Comparison of ENCODE assay signal across 24 cellular contexts in the genomic region with DNA sequence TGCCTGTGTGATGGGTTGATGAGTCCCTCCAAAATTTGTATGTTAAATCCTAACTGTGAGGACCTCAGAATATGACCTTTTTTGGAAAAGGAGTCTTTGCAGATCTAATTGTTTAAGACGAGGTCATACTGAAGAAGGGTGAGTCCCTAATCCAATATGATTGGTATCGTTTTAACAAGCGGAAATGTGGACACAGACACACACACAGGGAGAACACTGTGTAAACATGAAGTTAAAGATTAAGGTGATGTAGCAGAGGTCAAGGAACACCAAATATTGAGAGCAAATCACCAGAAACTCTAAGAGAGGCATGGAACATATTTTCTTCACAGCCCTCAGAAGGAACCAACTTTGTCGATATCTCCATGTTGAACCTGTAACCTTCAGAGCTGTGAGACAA.
DNase-seq lines count a peak whose midpoint lies in the region; ATAC-seq, FAIRE-seq and TF ChIP-seq lines count a peak whose summit lies in the region.
"Had no signal": no experiment of that assay in that cellular context is flagged by ENCODE, and none has a peak within 500 bp of the region (broad histone marks: within the 10 kb centered on the region; RNA-seq: fewer than 3 reads in every experiment).

No MANE protein-coding gene starts in this region.

- TF ChIP-seq EP300 in A549 (IDR thresholded peaks at IDR 0.05): 0 out of 5 replicates have a peak, but pooled peaks of 1 of the 2 experiments have one; percentile 33
- no peak for TF ChIP-seq EP300 in H1 (IDR thresholded peaks at IDR 0.05; ENCODE audit: borderline replicate concordance in 1 of 2, low read depth in 2 of 2, low read length in 2 of 2)

- H4K5ac ChIP-seq in H1 (ENCODE audit: insufficient read length, low read depth, low read length): no peak overlapping the region

- DNase-seq in A549 (ENCODE audit: low read depth in 1 of 2, low spot score in 1 of 2) (peak in 1 of 2 experiments; percentile 77), LNCaP clone FGC (ENCODE audit: low read depth) (peak; percentile 77), H1 (ENCODE audit: low read depth in 1 of 2, low spot score in 2 of 2) (no peak), COLO829 (ENCODE audit: low spot score) (no peak), hippocampal formation (lab: John Stamatoyannopoulos, UW) (no peak)
- DNase-seq: 8988T; AML-193; CD4-positive, alpha-beta T cell; CD8-positive, alpha-beta T cell; COR-L47; DMS 273 treated with DMSO at 0.1 percent for 48 hours; DMS153; DMS53; DMS79; DND-41; EL; GDM1 had no signal

- no peak overlapping the region for H3K18ac ChIP-seq in H1 (ENCODE audit: extremely low read depth, low read length)

- H3K27me3 ChIP-seq in SU-DHL-6 (ENCODE audit: low read length) (no peaks in the 10 kb centered on the region), H1 (replicated peaks in 1 of 4; ENCODE audit: control insufficient read depth in 3 of 4, extremely low read depth in 1 of 4, insufficient read depth in 3 of 4, low read length in 3 of 4) (no peaks in the 10 kb centered on the region)
- H3K27me3 ChIP-seq: BLaER1 treated with 17β-estradiol and CSF1 and Interleukin-3, amounts not matched to agents 10 nM and 100 nM had no signal

- no peak overlapping the region for H3K9ac ChIP-seq in SU-DHL-6 (ENCODE audit: low read length)
- no peak overlapping the region for H3K9ac ChIP-seq in H1 (replicated peaks in 1 of 4; ENCODE audit: extremely low read depth in 1 of 4, low read depth in 3 of 4, low read length in 3 of 4)
- H3K9ac ChIP-seq: BLaER1 treated with 17β-estradiol and CSF1 and Interleukin-3, amounts not matched to agents 10 nM and 100 nM had no signal

- H3K4me2 ChIP-seq in A549 (peak overlapping the region; percentile 85), SU-DHL-6 (ENCODE audit: low read depth, low read length, poor library complexity, severe bottlenecking) (no peak overlapping the region), H1 (ENCODE audit: insufficient read depth in 1 of 2, low read depth in 2 of 2, low read length in 2 of 2) (no peak overlapping the region)
- H3K4me2 ChIP-seq: BLaER1 treated with 17β-estradiol and CSF1 and Interleukin-3, amounts not matched to agents 10 nM and 100 nM had no signal

- no peaks in the 10 kb centered on the region for H3K9me2 ChIP-seq in SU-DHL-6 (replicated peaks; ENCODE audit: insufficient read depth, low read length)

- WGBS in A549 (ENCODE audit: missing lambda C conversion rate): 4% methylated on average over 4 of the region's 4 CpGs
- 85% methylated on average over 4 of the region's 4 CpGs; no CpG with 5 or more reads in 1 of the 2 experiments for WGBS in H1 (ENCODE audit: extremely low coverage in 1 of 2, insufficient coverage in 1 of 2, insufficient read length in 1 of 2, insufficient replicate concordance in 2 of 2, low coverage in 1 of 2, low lambda C conversion rate in 2 of 2, missing lambda C conversion rate in 1 of 2), 2 experiments

- H4K20me1 ChIP-seq in SU-DHL-6 (ENCODE audit: low read depth, low read length): no peaks in the 10 kb centered on the region
- no peaks in the 10 kb centered on the region for H4K20me1 ChIP-seq in H1 (replicated peaks in 1 of 2; ENCODE audit: control insufficient read depth in 1 of 2, insufficient read depth in 2 of 2, low read length in 2 of 2)
- H4K20me1 ChIP-seq: BLaER1 treated with 17β-estradiol and CSF1 and Interleukin-3, amounts not matched to agents 10 nM and 100 nM had no signal

- H3K27ac ChIP-seq in A549 (peak overlapping the region; percentile 55 to 63; a peak in 5 of 6 replicates), SU-DHL-6 (ENCODE audit: low read depth, low read length) (no peak overlapping the region), H1 (ENCODE audit: low read depth, low read length) (no peak overlapping the region)
- H3K27ac ChIP-seq: BLaER1 treated with 17β-estradiol and CSF1 and Interleukin-3, amounts not matched to agents 10 nM and 100 nM; C4-2B had no signal

- H2AK5ac ChIP-seq in H1 (ENCODE audit: low read depth, low read length): no peak overlapping the region

- TF ChIP-seq POLR2A in A549 (IDR thresholded peaks at IDR 0.05; ENCODE audit: low read length) (no peak), H1 (IDR thresholded peaks at IDR 0.05; ENCODE audit: control extremely low read depth in 1 of 2, low read depth in 2 of 2, low read length in 2 of 2) (no peak)

- FAIRE-seq in A549 (lab: Jason Lieb, UNC) (peak; percentile 63), H1 (lab: Jason Lieb, UNC) (no peak)
- FAIRE-seq: A204.1, GM12891 had no signal

- no peak overlapping the region for H4K91ac ChIP-seq in H1 (replicated peaks; ENCODE audit: insufficient read length, low read length)

- H3K9me3 ChIP-seq in A549 (no peaks in the 10 kb centered on the region), SU-DHL-6 (ENCODE audit: insufficient read depth, low read length) (no peaks in the 10 kb centered on the region), H1 (ENCODE audit: insufficient read depth in 2 of 2, low read depth in 1 of 2, low read length in 1 of 2) (no peaks in the 10 kb centered on the region)
- H3K9me3 ChIP-seq: BLaER1 treated with 17β-estradiol and CSF1 and Interleukin-3, amounts not matched to agents 10 nM and 100 nM had no signal

- peaks cover 25% of the 10 kb centered on the region for H3K4me1 ChIP-seq in A549
- no peaks in the 10 kb centered on the region for H3K4me1 ChIP-seq in H1 (replicated peaks in 1 of 4; ENCODE audit: control insufficient read depth in 3 of 4, insufficient read depth in 4 of 4, low read length in 3 of 4)
- H3K4me1 ChIP-seq: BLaER1 treated with 17β-estradiol and CSF1 and Interleukin-3, amounts not matched to agents 10 nM and 100 nM had no signal

- H2BK15ac ChIP-seq in H1 (ENCODE audit: low read length): no peak overlapping the region

- no peak for TF ChIP-seq CTCF in A549 (IDR thresholded peaks at IDR 0.05)
- no peak for TF ChIP-seq CTCF in LNCaP clone FGC (IDR thresholded peaks at IDR 0.05; ENCODE audit: control insufficient read depth, extremely low read depth, insufficient read depth)
- TF ChIP-seq CTCF in SU-DHL-6 (IDR thresholded peaks at IDR 0.05; ENCODE audit: insufficient read depth, low read length, poor library complexity, severe bottlenecking): no peak
- no peak for TF ChIP-seq CTCF in H1 (IDR thresholded peaks at IDR 0.05; ENCODE audit: control extremely low read depth in 1 of 3, insufficient read depth in 1 of 3, low read depth in 1 of 3, low read length in 3 of 3)

- ATAC-seq in A549 (peak; percentile 62 to 95), GM18867 (IDR thresholded peaks at IDR 0.05; ENCODE audit: unreplicated experiment) (no peak), HG03280 (IDR thresholded peaks at IDR 0.05; ENCODE audit: unreplicated experiment) (no peak)
- ATAC-seq: CD8-positive, alpha-beta T cell had no signal

- H3K4me3 ChIP-seq in A549 (peak overlapping the region; percentile 17; the same call in 2 of the 3 replicates), LNCaP clone FGC (ENCODE audit: low read depth, low read length) (no peak overlapping the region), SU-DHL-6 (ENCODE audit: insufficient read depth, low read length, poor library complexity, severe bottlenecking) (no peak overlapping the region), H1 (ENCODE audit: extremely low read depth in 1 of 4, insufficient read depth in 2 of 4, low read depth in 3 of 4, low read length in 4 of 4) (no peak overlapping the region)
- H3K4me3 ChIP-seq: BLaER1 treated with 17β-estradiol and CSF1 and Interleukin-3, amounts not matched to agents 10 nM and 100 nM had no signal

- no peak overlapping the region for H3K23ac ChIP-seq in H1 (ENCODE audit: insufficient read length)

- H3F3A ChIP-seq in SU-DHL-6 (ENCODE audit: insufficient read depth): no peaks in the 10 kb centered on the region

- H3K79me2 ChIP-seq in SU-DHL-6 (ENCODE audit: insufficient read depth, low read length): no peaks in the 10 kb centered on the region
- H3K79me2 ChIP-seq in H1 (ENCODE audit: control insufficient read depth in 1 of 2, insufficient read depth in 2 of 2, low read length in 2 of 2): no peaks in the 10 kb centered on the region

- H2BK20ac ChIP-seq in H1 (ENCODE audit: low read length): no peak overlapping the region

- H3K4ac ChIP-seq in H1 (replicated peaks; ENCODE audit: insufficient read length, low read depth, low read length): no peak overlapping the region

- no peak overlapping the region for H3K56ac ChIP-seq in H1 (replicated peaks; ENCODE audit: insufficient read length, low read depth, low read length)

- H2BK120ac ChIP-seq in H1 (replicated peaks; ENCODE audit: low read depth, low read length): no peak overlapping the region

- no peak overlapping the region for H2BK12ac ChIP-seq in H1 (ENCODE audit: low read depth, low read length)

- POLR2A ChIA-PET in A549 (lab: Yijun Ruan, JAX) (no interaction called here), H1 (lab: Charles Lee; ENCODE audit: partially characterized antibody) (no interaction called here)

- CTCF ChIA-PET in A549 (lab: Yijun Ruan, JAX) (no interaction called here), H1 (lab: Charles Lee; ENCODE audit: partially characterized antibody) (no interaction called here)

- no peak overlapping the region for H2BK5ac ChIP-seq in H1 (ENCODE audit: low read depth, low read length)

- H2AFZ ChIP-seq in SU-DHL-6 (ENCODE audit: low read depth, low read length, severe bottlenecking) (peak overlapping the region; percentile 34), H1 (ENCODE audit: low read length) (peak overlapping the region; percentile 65; the same call in 1 of the 2 replicates)

- H3K23me2 ChIP-seq in H1 (ENCODE audit: low read depth, low read length): no peaks in the 10 kb centered on the region

- H3K14ac ChIP-seq in H1 (ENCODE audit: insufficient read length): no peak overlapping the region

- H3K36me3 ChIP-seq in SU-DHL-6 (ENCODE audit: low read length) (no peaks in the 10 kb centered on the region), H1 (ENCODE audit: control insufficient read depth in 2 of 4, insufficient read depth in 4 of 4, low read length in 3 of 4) (no peaks in the 10 kb centered on the region)
- H3K36me3 ChIP-seq: BLaER1 treated with 17β-estradiol and CSF1 and Interleukin-3, amounts not matched to agents 10 nM and 100 nM had no signal

- H4K8ac ChIP-seq in H1 (ENCODE audit: extremely low read depth, insufficient read depth, low read length): no peak overlapping the region

- TF ChIP-seq RAD21 in A549 (conservative IDR thresholded peaks at IDR 0.05 in 1 of 2, IDR thresholded peaks at IDR 0.05 in 1 of 2): no peak
- no peak for TF ChIP-seq RAD21 in H1 (IDR thresholded peaks at IDR 0.05 in 1 of 2, conservative IDR thresholded peaks at IDR 0.05 in 1 of 2; ENCODE audit: low read depth in 2 of 2, low read length in 2 of 2)

- no peaks in the 10 kb centered on the region for H3K79me1 ChIP-seq in H1 (ENCODE audit: low read depth, low read length)

TF ChIP-seq in A549, 52 proteins besides CTCF, POLR2A, EP300 and RAD21 (continues in another document):
- TF ChIP-seq, protein P1, sequence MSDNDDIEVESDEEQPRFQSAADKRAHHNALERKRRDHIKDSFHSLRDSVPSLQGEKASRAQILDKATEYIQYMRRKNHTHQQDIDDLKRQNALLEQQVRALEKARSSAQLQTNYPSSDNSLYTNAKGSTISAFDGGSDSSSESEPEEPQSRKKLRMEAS (IDR thresholded peaks at IDR 0.05): 0 out of 2 replicates have a peak, but pooled peaks have one; percentile 37

TF ChIP-seq in H1, 55 proteins besides CTCF, POLR2A, EP300 and RAD21 (continues in another document):
- TF ChIP-seq GTF2F1 (IDR thresholded peaks at IDR 0.05; ENCODE audit: borderline replicate concordance, low read depth, low read length) (no peak), CBX5 (IDR thresholded peaks at IDR 0.05; ENCODE audit: low read depth, low read length) (no peak), TAF1 (IDR thresholded peaks at IDR 0.05; ENCODE audit: low read depth, low read length) (no peak)

Comparison
In these comparisons a context has a peak if more than half of its experiments do, and no peak if none do; other contexts are left out.
1. ATAC-seq: peak in A549 (2 of 2); none in GM18867 (single experiment) and HG03280 (single experiment).
2. H3K27ac ChIP-seq: peak in A549 (2 of 2); none in SU-DHL-6 (single experiment) and H1 (single experiment).